ENCODE assay signal across 8 cellular contexts in genomic region chr9:96654450-96655197, GRCh38. TPM values are rescaled to one million over a fixed set of nuclear protein-coding genes. Genes with fewer than 3 reads are reported as not detected.
DNase-seq lines count a peak whose midpoint lies in the region; ATAC-seq, FAIRE-seq and TF ChIP-seq lines count a peak whose summit lies in the region.

No MANE protein-coding gene starts in this region.

- H3K4me1 ChIP-seq in A549 = peaks cover 7% of the 10 kb centered on the region; the same call in 1 of the 3 replicates

- no peak for FAIRE-seq in A549 (lab: Jason Lieb, UNC)

- CTCF ChIA-PET in A549 (lab: Yijun Ruan, JAX) = interaction anchor here (0.9 to 1.4 kb wide), 3 partner anchors 14 to 228 kb away, joined by 3 to 4 read pairs (median 3); no protein-coding TSS in a partner anchor

- TF ChIP-seq EP300 in A549 (IDR thresholded peaks at IDR 0.05) = no peak

- H3K4me3 ChIP-seq in A549 = peak overlapping the region; percentile 64

- peak overlapping the region; percentile 78 for H3K4me2 ChIP-seq in A549

- H3K27ac ChIP-seq in A549 = peak overlapping the region; percentile 83 to 93

- peak; percentile 14; the same call in 1 of the 2 replicates for TF ChIP-seq POLR2A in A549 (IDR thresholded peaks at IDR 0.05; ENCODE audit: low read length)

- H3K9me3 ChIP-seq in A549 = no peaks in the 10 kb centered on the region

- ATAC-seq in A549 (peak; percentile 83 to 89), GM18873 (IDR thresholded peaks at IDR 0.05; ENCODE audit: low FRiP score, unreplicated experiment) (peak; percentile 31), HG03280 (IDR thresholded peaks at IDR 0.05; ENCODE audit: unreplicated experiment) (peak; percentile 49)

- WGBS in A549 (ENCODE audit: missing lambda C conversion rate) = 2% methylated on average over 15 of the region's 74 CpGs

- DNase-seq in A549 (ENCODE audit: low read depth in 1 of 2, low spot score in 1 of 2) = peak; percentile 71 to 88
- peak; percentile 86 for DNase-seq in NCI-H69 (lab: John Stamatoyannopoulos, UW)
- peak; percentile 59 to 65 for DNase-seq in activated CD8-positive, alpha-beta memory T cell treated with anti-CD3 and anti-CD28 coated beads for 1 hour (ENCODE audit: extremely low read depth in 1 of 2, low read depth in 1 of 2)
- DNase-seq in effector CD8-positive, alpha-beta T cell (lab: John Stamatoyannopoulos, UW) = peak; percentile 63
- DNase-seq in lung microvascular endothelial cell (ENCODE audit: low read depth in 2 of 2) = peak; percentile 94 to 95
- DNase-seq in stimulated activated CD4-positive, alpha-beta T cell treated with anti-CD3 and anti-CD28 coated beads, TNF-alpha, amount 100 ng/mL, for 1 hour (ENCODE audit: low read depth in 3 of 3, low spot score in 1 of 3) = peak; percentile 20 to 34 (median 34)

- POLR2A ChIA-PET in A549 (lab: Yijun Ruan, JAX) = interaction anchor here (0.5 to 1.1 kb wide), 2 partner anchors 327 to 1807 kb away, joined by 3 to 4 read pairs; no protein-coding TSS in a partner anchor

- TF ChIP-seq CTCF in A549 (IDR thresholded peaks at IDR 0.05) = peak; percentile 30; the same call in 2 of the 3 replicates

- TF ChIP-seq RAD21 in A549 (conservative IDR thresholded peaks at IDR 0.05 in 1 of 2, IDR thresholded peaks at IDR 0.05 in 1 of 2) = peak in 1 of 2 experiments; percentile 29; a peak in 1 of 5 replicates

TF ChIP-seq in A549, 52 proteins besides CTCF, POLR2A, EP300 and RAD21:
- TF ChIP-seq SMC3 (IDR thresholded peaks at IDR 0.05) = peak; percentile 30; the same call in 1 of the 3 replicates
- peak; percentile 45; the same call in 1 of the 2 replicates for TF ChIP-seq MAX (IDR thresholded peaks at IDR 0.05)
- no peak for TF ChIP-seq KDM1A (IDR thresholded peaks at IDR 0.05; ENCODE audit: low read depth)
- peak; percentile 33; the same call in 1 of the 2 replicates for TF ChIP-seq PHF8 (IDR thresholded peaks at IDR 0.05; ENCODE audit: borderline replicate concordance, low read depth)
- TF ChIP-seq ATOH8 (CRISPR knock-in tag; IDR thresholded peaks at IDR 0.05; ENCODE audit: low read depth) = no peak
- peak; percentile 22 to 64; a peak in 1 of 5 replicates for TF ChIP-seq JUN (IDR thresholded peaks at IDR 0.05)
- TF ChIP-seq USF2 (IDR thresholded peaks at IDR 0.05) = no peak

RNA-seq across cellular contexts. Expression of gene PRXL2C, which starts 0.5 kb away (rescaled TPM):
- 10.2 and 11.4 TPM in 2 replicates for polyA plus RNA-seq in A549 (2011; rRNA removed)
- 4.4 and 5.6 TPM in 2 replicates for polyA plus RNA-seq in A549 (2012; cell fraction: cytosol; rRNA removed)
- 1.4 and 1.9 TPM in 2 replicates for polyA plus RNA-seq in A549 (2012; cell fraction: nucleus; rRNA removed)
- 7.6 to 7.9 TPM (median 7.7 TPM) in 3 replicates for polyA plus RNA-seq in A549 (2017; fragmentation: RNase III; extraction: RNeasy Plus Mini Kit Qiagen cat#74134 plus additional on column Dnase treatment)
- polyA minus RNA-seq in A549 (2011; rRNA and poly(A)+ RNA removed) = 6.3 and 6.6 TPM in 2 replicates
- 23.5 and 29.0 TPM in 2 replicates for total RNA-seq in lung microvascular endothelial cell

RNA-seq across cellular contexts. Expression of gene CDC14B, which starts 35.0 kb away (rescaled TPM):
- 17.3 and 19.6 TPM in 2 replicates for polyA plus RNA-seq in A549 (2011; rRNA removed)
- 5.4 and 6.8 TPM in 2 replicates for polyA plus RNA-seq in A549 (2012; cell fraction: cytosol; rRNA removed)
- 5.4 and 8.0 TPM in 2 replicates for polyA plus RNA-seq in A549 (2012; cell fraction: nucleus; rRNA removed)
- polyA plus RNA-seq in A549 (2017; fragmentation: RNase III; extraction: RNeasy Plus Mini Kit Qiagen cat#74134 plus additional on column Dnase treatment) = 9.6 to 10.2 TPM (median 9.9 TPM) in 3 replicates
- 19.3 and 27.0 TPM in 2 replicates for polyA minus RNA-seq in A549 (2011; rRNA and poly(A)+ RNA removed)
- 4.8 and 7.5 TPM in 2 replicates for total RNA-seq in lung microvascular endothelial cell

Comparison
In these comparisons a context has a peak if more than half of its experiments do, and no peak if none do; other contexts are left out.
1. Peak in every context shown above with its lines: DNase-seq, ATAC-seq, H3K4me3 ChIP-seq and H3K27ac ChIP-seq.
2. ATAC-seq: peak in every context shown above with its lines; median percentile 86 in A549; 49 in HG03280; 31 in GM18873.
3. DNase-seq: peak in every context shown above with its lines; median percentile 94 in lung microvascular endothelial cell; 86 in NCI-H69; 80 in A549; 63 in effector CD8-positive, alpha-beta T cell; 62 in activated CD8-positive, alpha-beta memory T cell treated with anti-CD3 and anti-CD28 coated beads for 1 hour; 34 in stimulated activated CD4-positive, alpha-beta T cell treated with anti-CD3 and anti-CD28 coated beads, TNF-alpha, amount 100 ng/mL, for 1 hour.